18 cellular contexts compared by ENCODE assay signal in genomic region chr3:187125319-187126031, GRCh38. TPM values are rescaled to one million over a fixed set of nuclear protein-coding genes. Genes with fewer than 3 reads are reported as not detected.
DNase-seq lines count a peak whose midpoint lies in the region; ATAC-seq, FAIRE-seq and TF ChIP-seq lines count a peak whose summit lies in the region.
"Had no signal": no experiment of that assay in that cellular context is flagged by ENCODE, and none has a peak within 500 bp of the region (broad histone marks: within the 10 kb centered on the region; RNA-seq: fewer than 3 reads in every experiment).

No MANE protein-coding gene starts in this region.

- RAD21 ChIA-PET in GM12878 (lab: Charles Lee; ENCODE audit: unreplicated experiment) = interaction anchor here (1.5 kb wide), 1 partner anchor 14 kb away, joined by 5 read pairs; the partner anchor contains the start of gene RPL39L

- TF ChIP-seq RAD21 in GM12878 (IDR thresholded peaks at IDR 0.05; ENCODE audit: insufficient read depth, low read depth, low read length) = no peak

- POLR2A ChIA-PET in GM12878 (lab: Charles Lee) = no interaction called here

- intact Hi-C loops in GM12878 (cut with micrococcal nuclease; ENCODE audit: unreplicated experiment) (no loop called here), lower lobe of right lung (cut with DNase I) (no loop called here)

- H2AFZ ChIP-seq in GM12878 (ENCODE audit: control insufficient read depth, low read depth, low read length) = no peak overlapping the region

- H3K9me3 ChIP-seq in GM12878 (replicated peaks; ENCODE audit: control insufficient read depth, insufficient read depth, low read length) (peaks cover 14% of the 10 kb centered on the region), lower lobe of right lung (no peaks in the 10 kb centered on the region)
- H3K9me3 ChIP-seq: pancreas had no signal

- no peak for TF ChIP-seq CTCF in GM12878 (IDR thresholded peaks at IDR 0.05 in 2 of 3, conservative IDR thresholded peaks at IDR 0.05 in 1 of 3; ENCODE audit: control insufficient read depth in 2 of 3, extremely low read depth in 1 of 3, insufficient read depth in 1 of 3, low read depth in 3 of 3, low read length in 3 of 3)
- TF ChIP-seq CTCF in lower lobe of right lung (IDR thresholded peaks at IDR 0.05) = no peak
- TF ChIP-seq CTCF in osteocyte (IDR thresholded peaks at IDR 0.05) = no peak

- TF ChIP-seq EP300 in GM12878 (IDR thresholded peaks at IDR 0.05; ENCODE audit: borderline replicate concordance in 1 of 2, control insufficient read depth in 1 of 2, low read depth in 2 of 2, low read length in 2 of 2) = no peak

- H3K79me2 ChIP-seq in GM12878 (ENCODE audit: control insufficient read depth, insufficient read depth, low read length) = no peaks in the 10 kb centered on the region

- H3K9me3 Mint-ChIP-seq in osteocyte (ENCODE audit: unreplicated experiment) = peaks cover 5% of the 10 kb centered on the region
- peaks cover under 1 to 3% of the 10 kb centered on the region in 2 donors for H3K9me3 Mint-ChIP-seq in effector memory CD8-positive, alpha-beta T cell

- FAIRE-seq in GM12878 (lab: Jason Lieb, UNC) = peak; percentile 91
- FAIRE-seq: endothelial cell of umbilical vein, pancreas had no signal

- peaks cover 10% of the 10 kb centered on the region for H3K36me3 Mint-ChIP-seq in osteocyte (ENCODE audit: unreplicated experiment)
- no peaks in the 10 kb centered on the region for H3K36me3 Mint-ChIP-seq in effector memory CD8-positive, alpha-beta T cell (ENCODE audit: insufficient read depth)

- H3K36me3 ChIP-seq in GM12878 (ENCODE audit: control insufficient read depth in 2 of 2, insufficient read depth in 2 of 2, low read length in 1 of 2) (no peaks in the 10 kb centered on the region), lower lobe of right lung (no peaks in the 10 kb centered on the region)
- H3K36me3 ChIP-seq: pancreas had no signal

- SMC1A ChIA-PET in GM12878 (lab: Charles Lee; ENCODE audit: uncharacterized antibody, unreplicated experiment) = interaction anchor here (1.0 to 1.4 kb wide), 3 partner anchors 11 to 39 kb away, joined by 3 to 6 read pairs (median 3); no protein-coding TSS in a partner anchor

- TF ChIP-seq POLR2A in GM12878 (IDR thresholded peaks at IDR 0.05; ENCODE audit: low read depth, low read length) = no peak

- BruUV-seq in GM12878 (replicated peaks; lab: Mats Ljungman, UMichigan) = no TSS peak

- in situ Hi-C loops in GM12878 (cut with MboI) = no loop called here

- H3K4me1 ChIP-seq in GM12878 (ENCODE audit: control insufficient read depth, insufficient read depth, low read length) = peaks cover 9% of the 10 kb centered on the region
- no peaks in the 10 kb centered on the region for H3K4me1 ChIP-seq in lower lobe of right lung
- H3K4me1 ChIP-seq: Caco-2, pancreas had no signal

- H3K27ac ChIP-seq in GM12878 (ENCODE audit: control insufficient read depth, insufficient read depth) (no peak overlapping the region), lower lobe of right lung (no peak overlapping the region)
- H3K27ac ChIP-seq: pancreas had no signal

- H3K4me3 ChIP-seq in GM12878 (no peak overlapping the region), lower lobe of right lung (no peak overlapping the region)
- H3K4me3 ChIP-seq: lung, pancreas had no signal

- H3K27me3 ChIP-seq in GM12878 (replicated peaks in 1 of 2; ENCODE audit: control insufficient read depth in 2 of 2, insufficient read depth in 2 of 2, low read length in 1 of 2) = no peaks in the 10 kb centered on the region
- no peaks in the 10 kb centered on the region for H3K27me3 ChIP-seq in lower lobe of right lung (ENCODE audit: low read depth)
- H3K27me3 ChIP-seq: pancreas had no signal

- no peaks in the 10 kb centered on the region for H4K20me1 ChIP-seq in GM12878 (ENCODE audit: control insufficient read depth, insufficient read depth)

- no peak overlapping the region for H3K4me2 ChIP-seq in GM12878 (ENCODE audit: control insufficient read depth, insufficient read depth)

- peaks cover 2% of the 10 kb centered on the region for H3K4me1 Mint-ChIP-seq in osteocyte (ENCODE audit: unreplicated experiment)
- peaks cover 6 to 16% of the 10 kb centered on the region in 2 donors for H3K4me1 Mint-ChIP-seq in effector memory CD8-positive, alpha-beta T cell (ENCODE audit: low read depth in 2 of 2)

- no peaks in the 10 kb centered on the region for H3K27me3 Mint-ChIP-seq in osteocyte (ENCODE audit: unreplicated experiment)
- no peaks in the 10 kb centered on the region for H3K27me3 Mint-ChIP-seq in effector memory CD8-positive, alpha-beta T cell

- WGBS in GM12878 (ENCODE audit: insufficient coverage, insufficient replicate concordance, low lambda C conversion rate, missing lambda C conversion rate) = 53% methylated on average over 6 of the region's 6 CpGs

- no peak overlapping the region for H3K9ac ChIP-seq in GM12878 (ENCODE audit: control insufficient read depth, insufficient read depth, low read length)

- CTCF ChIA-PET in GM12878 (lab: Yijun Ruan, JAX) = interaction anchor here (1.1 to 4.3 kb wide), 3 partner anchors 10 to 25 kb away, joined by 3 to 24 read pairs (median 3); no protein-coding TSS in a partner anchor

- H3K27ac Mint-ChIP-seq in osteocyte (ENCODE audit: unreplicated experiment) = no peak overlapping the region
- H3K27ac Mint-ChIP-seq in effector memory CD8-positive, alpha-beta T cell = no peak overlapping the region

- no peak overlapping the region for H3K4me3 Mint-ChIP-seq in osteocyte (ENCODE audit: unreplicated experiment)
- no peak overlapping the region for H3K4me3 Mint-ChIP-seq in effector memory CD8-positive, alpha-beta T cell

- ATAC-seq in GM18907 (IDR thresholded peaks at IDR 0.05; ENCODE audit: unreplicated experiment) (peak; percentile 75), GM21723 (IDR thresholded peaks at IDR 0.05; ENCODE audit: unreplicated experiment) (peak; percentile 92), HG03159 (IDR thresholded peaks at IDR 0.05; ENCODE audit: unreplicated experiment) (peak; percentile 89), GM12878 (peak; percentile 82), lower lobe of right lung (no peak)
- ATAC-seq in effector memory CD8-positive, alpha-beta T cell (replicated peaks) = no peak
- ATAC-seq: pancreas; stimulated activated naive CD8-positive, alpha-beta T cell treated with anti-CD3 and anti-CD28 coated beads, Interleukin-15, Interleukin-2, amounts not matched to agents 100 U/mL and 50 U/mL, for 24 hours had no signal

- DNase-seq in GM12878 (ENCODE audit: low read depth, low spot score) = peak; percentile 46
- DNase-seq in lower lobe of right lung = no peak
- no peak for DNase-seq in osteocyte (ENCODE audit: extremely low spot score, unreplicated experiment)
- DNase-seq in OCI-M1 (lab: John Stamatoyannopoulos, UW) = no peak
- no peak for DNase-seq in effector memory CD8-positive, alpha-beta T cell
- DNase-seq: activated CD4-positive, CD25-positive, alpha-beta regulatory T cell treated with anti-CD3 and anti-CD28 coated beads, Interleukin-2, amount 50 U/mL, for 72 hours; activated effector memory CD4-positive, alpha-beta T cell treated with Interleukin-2 at 50 U/mL for 16 hours; Caco-2; NCI-H446; pancreas; SHP77; stimulated activated CD4-positive, alpha-beta T cell treated with anti-CD3 and anti-CD28 coated beads, Interleukin-2, amount 100 ng/mL, for 24 hours; stimulated activated naive CD8-positive, alpha-beta T cell treated with anti-CD3 and anti-CD28 coated beads, Interleukin-15, Interleukin-2, amounts not matched to agents 100 U/mL and 50 U/mL, for 24 hours had no signal

TF ChIP-seq in GM12878, 131 proteins besides CTCF, POLR2A, EP300 and RAD21 (continues in another document):
- TF ChIP-seq ZNF207 (IDR thresholded peaks at IDR 0.05; ENCODE audit: borderline replicate concordance) (no peak), RUNX3 (IDR thresholded peaks at IDR 0.05; ENCODE audit: low read length) (peak; percentile 95), FOXK2 (IDR thresholded peaks at IDR 0.05) (no peak), BCL11A (IDR thresholded peaks at IDR 0.05; ENCODE audit: low read depth, low read length) (0 out of 2 replicates have a peak, but pooled peaks have one; percentile 8), ZSCAN29 (IDR thresholded peaks at IDR 0.05) (no peak)
- TF ChIP-seq, protein P1, sequence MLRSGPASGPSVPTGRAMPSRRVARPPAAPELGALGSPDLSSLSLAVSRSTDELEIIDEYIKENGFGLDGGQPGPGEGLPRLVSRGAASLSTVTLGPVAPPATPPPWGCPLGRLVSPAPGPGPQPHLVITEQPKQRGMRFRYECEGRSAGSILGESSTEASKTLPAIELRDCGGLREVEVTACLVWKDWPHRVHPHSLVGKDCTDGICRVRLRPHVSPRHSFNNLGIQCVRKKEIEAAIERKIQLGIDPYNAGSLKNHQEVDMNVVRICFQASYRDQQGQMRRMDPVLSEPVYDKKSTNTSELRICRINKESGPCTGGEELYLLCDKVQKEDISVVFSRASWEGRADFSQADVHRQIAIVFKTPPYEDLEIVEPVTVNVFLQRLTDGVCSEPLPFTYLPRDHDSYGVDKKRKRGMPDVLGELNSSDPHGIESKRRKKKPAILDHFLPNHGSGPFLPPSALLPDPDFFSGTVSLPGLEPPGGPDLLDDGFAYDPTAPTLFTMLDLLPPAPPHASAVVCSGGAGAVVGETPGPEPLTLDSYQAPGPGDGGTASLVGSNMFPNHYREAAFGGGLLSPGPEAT (IDR thresholded peaks at IDR 0.05; ENCODE audit: low read depth) = no peak

RNA-seq across cellular contexts. Expression of gene RPL39L, which starts 13.8 kb away (rescaled TPM):
- 1.4 TPM in 1 of 2 replicates, not detected in the other for total RNA-seq in GM12878 (2013; cell fraction: nucleolus; rRNA removed)
- total RNA-seq in GM12878 (2014; rRNA removed) (54.3 and 54.4 TPM in 2 replicates), GM12878 (2014; rRNA removed; fragmentation: Illumina TruSeq; extraction: Trizol) (25.2 and 28.8 TPM in 2 replicates), GM12878 (2021) (20.4 and 22.1 TPM in 2 replicates), lower lobe of right lung (4.8 TPM), osteocyte (16.6 and 19.5 TPM in 2 replicates)
- polyA plus RNA-seq in GM12878 (2011; ENCODE audit: low read depth) = 9.6 TPM
- polyA plus RNA-seq in GM12878 (2011; rRNA removed) (16.5 and 17.4 TPM in 2 replicates), GM12878 (2014; fragmentation: Illumina TruSeq; extraction: Trizol) (23.1 and 27.5 TPM in 2 replicates), GM12878 (2014; fragmentation: Nextera tagmentation; extraction: Ambion mirVana) (10 to 100 TPM; 12.5 to 33.7 TPM), GM12878 (2014; rRNA removed) (46.6 and 50.1 TPM in 2 replicates), GM12878 (2016; fragmentation: Nextera tagmentation; extraction: Ambion mirVana) (10 to 100 TPM; 59.6 to 67.8 TPM)
- 10.2 TPM in 2 replicates for polyA plus RNA-seq in GM12878 (2011; cell fraction: cytosol; rRNA removed)
- polyA plus RNA-seq in GM12878 (2011; cell fraction: nucleus; rRNA removed) = 3.1 and 4.6 TPM in 2 replicates
- 21.7 and 24.8 TPM in 2 replicates for polyA plus RNA-seq in GM12878 (2012)
- polyA minus RNA-seq in GM12878 (2011; rRNA and poly(A)+ RNA removed) = 2.2 and 5.2 TPM in 2 replicates
- 4.2 and 5.9 TPM in 2 replicates for polyA minus RNA-seq in GM12878 (2011; cell fraction: cytosol; rRNA and poly(A)+ RNA removed)
- polyA minus RNA-seq in GM12878 (2011; cell fraction: nucleus; rRNA and poly(A)+ RNA removed) = 1.9 and 9.0 TPM in 2 replicates

Comparison
In these comparisons a context has a peak if more than half of its experiments do, and no peak if none do; other contexts are left out.
1. ATAC-seq: peak in GM18907 (single experiment), GM21723 (single experiment), HG03159 (single experiment) and GM12878 (single experiment); none in lower lobe of right lung (0 of 2) and effector memory CD8-positive, alpha-beta T cell (single experiment).